In genomic region chr2:42117923-42118758, GRCh38 we compare ENCODE assay signal across 9 cellular contexts. TPM values are rescaled to one million over a fixed set of nuclear protein-coding genes. Genes with fewer than 3 reads are reported as not detected.
DNase-seq lines count a peak whose midpoint lies in the region; ATAC-seq, FAIRE-seq and TF ChIP-seq lines count a peak whose summit lies in the region.
"Had no signal": no experiment of that assay in that cellular context is flagged by ENCODE, and none has a peak within 500 bp of the region (broad histone marks: within the 10 kb centered on the region; RNA-seq: fewer than 3 reads in every experiment).

No MANE protein-coding gene starts in this region.

- no peaks in the 10 kb centered on the region for H3K27me3 Mint-ChIP-seq in activated CD4-positive, alpha-beta memory T cell treated with anti-CD3 and anti-CD28 coated beads, Interleukin-2, amount 10 ng/mL, durations not matched to agents 7 days and 5 days

- 0 to 19% methylated on average over 1 of the region's 1 CpG for WGBS in upper lobe of left lung, 2 donors

- peak overlapping the region; percentile 53 to 84 for H3K27ac ChIP-seq in kidney (ENCODE audit: low read depth in 2 of 2, low read length in 2 of 2)
- peak overlapping the region; percentile 59 to 83 (median 78) for H3K27ac ChIP-seq in upper lobe of left lung
- H3K27ac ChIP-seq: SK-N-MC had no signal

- H3K4me1 Mint-ChIP-seq in activated CD4-positive, alpha-beta memory T cell treated with anti-CD3 and anti-CD28 coated beads, Interleukin-2, amount 10 ng/mL, durations not matched to agents 7 days and 5 days = peaks cover 38% of the 10 kb centered on the region

- H3K36me3 ChIP-seq in kidney (ENCODE audit: control insufficient read depth in 1 of 2, insufficient read depth in 2 of 2, low read length in 2 of 2) (no peaks in the 10 kb centered on the region), upper lobe of left lung (no peaks in the 10 kb centered on the region)

- H3K36me3 Mint-ChIP-seq in activated CD4-positive, alpha-beta memory T cell treated with anti-CD3 and anti-CD28 coated beads, Interleukin-2, amount 10 ng/mL, durations not matched to agents 7 days and 5 days (ENCODE audit: low read depth) = peaks cover 12% of the 10 kb centered on the region

- no peaks in the 10 kb centered on the region for H3K27me3 ChIP-seq in upper lobe of left lung

- peaks cover 7% of the 10 kb centered on the region for H3K9me3 Mint-ChIP-seq in activated CD4-positive, alpha-beta memory T cell treated with anti-CD3 and anti-CD28 coated beads, Interleukin-2, amount 10 ng/mL, durations not matched to agents 7 days and 5 days

- no peak overlapping the region for H3K9ac ChIP-seq in kidney (ENCODE audit: low read length in 2 of 2)

- DNase-seq in DMS53 (lab: John Stamatoyannopoulos, UW) (peak; percentile 62), kidney (no peak), upper lobe of left lung (peak in 1 of 2 donors; percentile 34), NCI-H2107 (lab: John Stamatoyannopoulos, UW) (no peak), COLO668 (lab: John Stamatoyannopoulos, UW; ENCODE audit: unreplicated experiment) (no peak)
- DNase-seq in activated CD4-positive, alpha-beta memory T cell treated with anti-CD3 and anti-CD28 coated beads, Interleukin-2, amount 10 ng/mL, durations not matched to agents 7 days and 5 days = no peak

- intact Hi-C loops in kidney (cut with DNase I) = no loop called here

- CTCF ChIA-PET in activated CD4-positive, alpha-beta memory T cell treated with anti-CD3 and anti-CD28 coated beads, Interleukin-2, amount 10 ng/mL, durations not matched to agents 7 days and 5 days (lab: Charles Lee) = interaction anchor here (1.3 to 2.7 kb wide), 2 partner anchors 10 to 12 kb away, joined by 4 to 10 read pairs; no protein-coding TSS in a partner anchor

- POLR2A ChIA-PET in activated CD4-positive, alpha-beta memory T cell treated with anti-CD3 and anti-CD28 coated beads, Interleukin-2, amount 10 ng/mL, durations not matched to agents 7 days and 5 days (lab: Charles Lee) = interaction anchor here (1.0 to 6.8 kb wide), 7 partner anchors 9 to 53 kb away, joined by 3 to 63 read pairs (median 12); no protein-coding TSS in a partner anchor

- no peak for TF ChIP-seq POLR2A in upper lobe of left lung (IDR thresholded peaks at IDR 0.05)

- no peak for TF ChIP-seq CTCF in kidney (IDR thresholded peaks at IDR 0.05; ENCODE audit: borderline replicate concordance, extremely low read depth, insufficient read depth)
- no peak for TF ChIP-seq CTCF in upper lobe of left lung (IDR thresholded peaks at IDR 0.05)

- TF ChIP-seq EP300 in upper lobe of left lung (IDR thresholded peaks at IDR 0.05) = peak in 2 of 4 donors; percentile 47 to 58

- H3K4me1 ChIP-seq in kidney (ENCODE audit: control insufficient read depth in 1 of 2, insufficient read depth in 1 of 2, low read depth in 1 of 2, low read length in 2 of 2) (peaks cover 5 to 8% of the 10 kb centered on the region in 2 donors), upper lobe of left lung (peaks cover 18 to 34% (median 19%) of the 10 kb centered on the region in 4 donors)

- H3K4me3 Mint-ChIP-seq in activated CD4-positive, alpha-beta memory T cell treated with anti-CD3 and anti-CD28 coated beads, Interleukin-2, amount 10 ng/mL, durations not matched to agents 7 days and 5 days = no peak overlapping the region

- H3K4me3 ChIP-seq in kidney (ENCODE audit: low read length in 2 of 2) = no peak overlapping the region
- H3K4me3 ChIP-seq in upper lobe of left lung = no peak overlapping the region
- H3K4me3 ChIP-seq: SK-N-MC had no signal

- FAIRE-seq in kidney (lab: Jason Lieb, UNC) = peak; percentile 41

- ATAC-seq in GM21381 (IDR thresholded peaks at IDR 0.05; ENCODE audit: unreplicated experiment) (peak; percentile 93), HG03565 (IDR thresholded peaks at IDR 0.05; ENCODE audit: unreplicated experiment) (peak; percentile 88), upper lobe of left lung (ENCODE audit: low FRiP score in 2 of 2) (peak; percentile 93 to 95)

- H3K9me3 ChIP-seq in kidney (ENCODE audit: control insufficient read depth in 1 of 2, low read length in 2 of 2) = no peaks in the 10 kb centered on the region
- no peaks in the 10 kb centered on the region for H3K9me3 ChIP-seq in upper lobe of left lung

- H3K27ac Mint-ChIP-seq in activated CD4-positive, alpha-beta memory T cell treated with anti-CD3 and anti-CD28 coated beads, Interleukin-2, amount 10 ng/mL, durations not matched to agents 7 days and 5 days = peak overlapping the region; percentile 60

RNA-seq across cellular contexts. Expression of gene EML4, which starts 51.0 kb away (rescaled TPM):
- 100 to 1,000 TPM; 130 to 133 TPM for total RNA-seq in activated CD4-positive, alpha-beta memory T cell treated with anti-CD3 and anti-CD28 coated beads, Interleukin-2, amount 10 ng/mL, durations not matched to agents 7 days and 5 days
- total RNA-seq in kidney (53.6 TPM), upper lobe of left lung (10 to 100 TPM; 42.7 to 96.9 (median 62.0) TPM)
- 13.0 TPM for polyA plus RNA-seq in kidney (ENCODE audit: insufficient read depth, low read depth, low replicate concordance)
